Comparison of ENCODE assay signal across 15 cellular contexts in the genomic region with DNA sequence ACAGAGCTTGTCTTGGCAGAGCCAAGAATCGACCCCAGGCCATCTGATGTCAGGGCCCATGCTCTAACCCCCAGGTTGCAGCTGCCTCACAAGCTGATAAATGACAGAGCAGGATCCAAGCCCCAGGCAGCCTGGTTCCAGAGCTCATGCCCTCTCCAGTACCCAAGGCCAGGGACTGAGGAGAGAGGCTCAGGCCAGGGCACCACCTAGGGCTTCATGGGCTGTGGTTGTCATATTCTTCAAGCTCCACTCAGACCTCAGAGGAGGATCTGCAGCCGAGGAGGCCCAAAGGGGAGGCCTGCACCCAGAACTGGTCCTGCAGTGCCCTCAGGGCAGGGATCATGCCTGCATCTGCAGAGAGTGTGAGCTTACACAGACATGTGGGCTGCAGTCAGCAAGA.
"Had no signal": no experiment of that assay in that cellular context is flagged by ENCODE, and none has a peak within 500 bp of the region (broad histone marks: within the 10 kb centered on the region; RNA-seq: fewer than 3 reads in every experiment).

No MANE protein-coding gene starts in this region.

- H3K9me3 ChIP-seq: esophagus squamous epithelium had no signal

- H3K27ac ChIP-seq: esophagus squamous epithelium, foreskin keratinocyte had no signal

- H3K36me3 Mint-ChIP-seq: activated CD4-positive, alpha-beta memory T cell treated with anti-CD3 and anti-CD28 coated beads for 36 hours; brain had no signal

- H3K4me3 ChIP-seq: esophagus squamous epithelium had no signal

- H3K27ac Mint-ChIP-seq: activated CD4-positive, alpha-beta memory T cell treated with anti-CD3 and anti-CD28 coated beads for 36 hours; activated naive CD8-positive, alpha-beta T cell; brain; immature natural killer cell; nephron progenitor cell; stimulated activated naive CD8-positive, alpha-beta T cell treated with anti-CD3 and anti-CD28 coated beads, Interleukin-15, Interleukin-2, amounts not matched to agents 100 ng/mL and 50 ng/mL, for 24 hours had no signal

- H3K4me1 Mint-ChIP-seq: immature natural killer cell had no signal

- DNase-seq: activated CD4-positive, alpha-beta memory T cell treated with anti-CD3 and anti-CD28 coated beads for 36 hours; activated CD4-positive, CD25-positive, alpha-beta regulatory T cell treated with anti-CD3 and anti-CD28 coated beads, Interleukin-2, amount 50 U/mL, for 72 hours; activated gamma-delta T cell; activated T-cell treated with anti-CD3 and anti-CD28 coated beads for 4 hours; amygdala; dermis blood vessel endothelial cell; esophagus squamous epithelium; foreskin keratinocyte; immature natural killer cell; left cardiac atrium; nephron progenitor cell; stimulated activated CD4-positive, alpha-beta T cell treated with anti-CD3 and anti-CD28 coated beads, Interleukin-4, amount 100 ng/mL, for 1 hour had no signal

- H3K4me3 Mint-ChIP-seq: activated CD4-positive, alpha-beta memory T cell treated with anti-CD3 and anti-CD28 coated beads for 36 hours; activated naive CD8-positive, alpha-beta T cell; brain; immature natural killer cell; nephron progenitor cell; stimulated activated naive CD8-positive, alpha-beta T cell treated with anti-CD3 and anti-CD28 coated beads, Interleukin-15, Interleukin-2, amounts not matched to agents 100 ng/mL and 50 ng/mL, for 24 hours had no signal

- H3K36me3 ChIP-seq: esophagus squamous epithelium had no signal

- ATAC-seq: foreskin keratinocyte, left cardiac atrium had no signal

- H3K27me3 ChIP-seq: foreskin keratinocyte had no signal
